Comparison of ENCODE assay signal across 21 cellular contexts in the genomic region with DNA sequence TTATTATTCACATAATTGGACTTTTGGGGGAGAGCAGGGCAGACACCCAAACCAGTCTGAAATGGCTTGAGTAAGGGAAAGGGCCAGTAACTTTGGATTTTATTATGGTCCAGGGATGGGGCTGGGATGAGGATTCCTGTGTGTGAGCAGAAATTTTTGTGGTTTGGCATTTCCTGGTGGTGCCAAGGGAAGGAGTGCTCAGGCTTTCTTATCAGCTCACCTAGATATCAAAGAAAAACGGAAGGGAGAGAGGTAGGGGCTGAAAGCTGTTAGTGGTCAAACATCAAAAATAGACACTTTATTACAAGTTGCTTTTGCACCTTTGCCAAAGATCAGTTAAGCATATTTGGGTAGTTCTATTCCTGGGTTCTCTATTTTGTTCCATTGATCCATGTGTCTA.
DNase-seq lines count a peak whose midpoint lies in the region; ATAC-seq, FAIRE-seq and TF ChIP-seq lines count a peak whose summit lies in the region.
"Had no signal": no experiment of that assay in that cellular context is flagged by ENCODE, and none has a peak within 500 bp of the region (broad histone marks: within the 10 kb centered on the region; RNA-seq: fewer than 3 reads in every experiment).

No MANE protein-coding gene starts in this region.

- peak overlapping the region; percentile 29 for H3K4me2 ChIP-seq in keratinocyte (ENCODE audit: control insufficient read depth, extremely low read depth, insufficient read depth, low read depth, low read length)

- H3K27me3 ChIP-seq in keratinocyte (ENCODE audit: control insufficient read depth, extremely low read depth, insufficient read depth, low read length) (peaks cover 2% of the 10 kb centered on the region), right lobe of liver (peaks cover 0 to 24% of the 10 kb centered on the region in 2 donors), spleen (replicated peaks in 1 of 7) (peaks cover 0 to 3% (median 0%) of the 10 kb centered on the region in 7 donors)
- H3K27me3 ChIP-seq: MG63 had no signal

- WGBS in right lobe of liver (ENCODE audit: insufficient coverage, low coverage, low lambda C conversion rate, missing lambda C conversion rate), result 17% methylated on average over 1 of the region's 1 CpG
- 45 to 91% (median 83%) methylated on average over 1 of the region's 1 CpG for WGBS in spleen, 5 donors

- H3K9ac ChIP-seq in keratinocyte (ENCODE audit: control insufficient read depth, extremely low read depth, insufficient read depth, low read length), result no peak overlapping the region

- H3K9me3 ChIP-seq in keratinocyte (ENCODE audit: control insufficient read depth, low read depth, low read length), result no peaks in the 10 kb centered on the region
- H3K9me3 ChIP-seq in right lobe of liver, result no peaks in the 10 kb centered on the region
- no peaks in the 10 kb centered on the region for H3K9me3 ChIP-seq in spleen

- intact Hi-C loops in right lobe of liver (cut with DNase I) (no loop called here), spleen (cut with DNase I; ENCODE audit: low total_unique reads) (no loop called here)

- TF ChIP-seq CTCF in keratinocyte (optimal IDR thresholded peaks at IDR 0.05 in 1 of 3, IDR thresholded peaks at IDR 0.05 in 1 of 3, conservative IDR thresholded peaks at IDR 0.05 in 1 of 3; ENCODE audit: extremely low read depth in 1 of 3, insufficient read depth in 2 of 3, low read length in 3 of 3) (no peak), right lobe of liver (IDR thresholded peaks at IDR 0.05) (no peak), spleen (IDR thresholded peaks at IDR 0.05 in 8 of 11, conservative IDR thresholded peaks at IDR 0.05 in 3 of 11) (no peak)

- no peaks in the 10 kb centered on the region for H4K20me1 ChIP-seq in keratinocyte (ENCODE audit: control insufficient read depth, extremely low read depth, insufficient read depth, low read length)

- FAIRE-seq in keratinocyte (lab: Jason Lieb, UNC), result peak; percentile 73
- FAIRE-seq: GM12891, H1 had no signal

- DNase-seq in A172 (ENCODE audit: low spot score) (peak; percentile 62), HT-29 (ENCODE audit: low spot score) (peak; percentile 29), keratinocyte (ENCODE audit: low read depth, low spot score) (no peak), NCI-H774 (lab: John Stamatoyannopoulos, UW) (no peak), right lobe of liver (no peak), spleen (no peak), T-helper 2 cell (no peak)
- DNase-seq: DMS 273 treated with DMSO at 0.1 percent for 48 hours, IMR-90, MG63, NCI-H1048, NCI-H1436 treated with DMSO at 0.1 percent for 48 hours, NCI-H2029, NCI-H2171, NCI-H446, NCI-H748 treated with DMSO at 0.1 percent for 48 hours, PC-3 had no signal

- H3K4me1 ChIP-seq in keratinocyte (ENCODE audit: control insufficient read depth, extremely low read depth, insufficient read depth, low read length) (peaks cover 5% of the 10 kb centered on the region), right lobe of liver (no peaks in the 10 kb centered on the region), spleen (no peaks in the 10 kb centered on the region)

- H3K9me1 ChIP-seq in keratinocyte (ENCODE audit: control insufficient read depth, extremely low read depth, insufficient read depth, low read length), result no peaks in the 10 kb centered on the region

- TF ChIP-seq POLR2A in right lobe of liver (IDR thresholded peaks at IDR 0.05), result no peak
- TF ChIP-seq POLR2A in spleen (IDR thresholded peaks at IDR 0.05), result no peak

- dilution Hi-C loops in keratinocyte (cut with MboI; ENCODE audit: extremely low pct_ligation_motif_present, low sequenced_read_pairs), result loop anchor here (25.0 kb wide), 1 partner anchor 408 kb away; no protein-coding TSS in a partner anchor

- H3K79me2 ChIP-seq in keratinocyte (ENCODE audit: control insufficient read depth, insufficient read depth, low read length), result no peaks in the 10 kb centered on the region

- H3K4me3 ChIP-seq in keratinocyte (ENCODE audit: control insufficient read depth in 2 of 3, extremely low read depth in 1 of 3, insufficient read depth in 2 of 3, low read depth in 1 of 3, low read length in 3 of 3) (no peak overlapping the region), right lobe of liver (no peak overlapping the region), spleen (no peak overlapping the region)
- H3K4me3 ChIP-seq: MG63 had no signal

- ATAC-seq in SK-N-SH treated with all-trans-retinoic acid at 6 μM for 48 hours (peak; percentile 49; the same call in 2 of the 3 replicates), right lobe of liver (no peak)
- ATAC-seq: PC-3 had no signal

- H3K27ac ChIP-seq in keratinocyte (ENCODE audit: control insufficient read depth, insufficient read depth, low read length) (no peak overlapping the region), right lobe of liver (no peak overlapping the region), spleen (no peak overlapping the region)
- H3K27ac ChIP-seq: 22Rv1 had no signal

- H3K36me3 ChIP-seq in keratinocyte (ENCODE audit: control insufficient read depth in 2 of 2, extremely low read depth in 1 of 2, insufficient read depth in 2 of 2, low read length in 2 of 2), result no peaks in the 10 kb centered on the region
- H3K36me3 ChIP-seq in right lobe of liver, result no peaks in the 10 kb centered on the region
- no peaks in the 10 kb centered on the region for H3K36me3 ChIP-seq in spleen
- H3K36me3 ChIP-seq: MG63 had no signal

- no peak overlapping the region for H2AFZ ChIP-seq in keratinocyte (ENCODE audit: control insufficient read depth, low read length)

TF ChIP-seq in SK-N-SH treated with all-trans-retinoic acid at 6 μM for 48 hours, 23 proteins besides CTCF, POLR2A, EP300 and RAD21:
- no peak for TF ChIP-seq ZFP30 (CRISPR knock-in tag; IDR thresholded peaks at IDR 0.05)
- no peak for TF ChIP-seq BACH2 (CRISPR knock-in tag; IDR thresholded peaks at IDR 0.05; ENCODE audit: borderline replicate concordance)
- TF ChIP-seq SNAI2 (CRISPR knock-in tag; IDR thresholded peaks at IDR 0.05), result no peak
- no peak for TF ChIP-seq GLIS3 (CRISPR knock-in tag; IDR thresholded peaks at IDR 0.05)
- TF ChIP-seq ZC3H10 (CRISPR knock-in tag; IDR thresholded peaks at IDR 0.05), result no peak
- no peak for TF ChIP-seq ARNTL (CRISPR knock-in tag; IDR thresholded peaks at IDR 0.05; ENCODE audit: borderline replicate concordance, low read depth)
- TF ChIP-seq, protein P1, sequence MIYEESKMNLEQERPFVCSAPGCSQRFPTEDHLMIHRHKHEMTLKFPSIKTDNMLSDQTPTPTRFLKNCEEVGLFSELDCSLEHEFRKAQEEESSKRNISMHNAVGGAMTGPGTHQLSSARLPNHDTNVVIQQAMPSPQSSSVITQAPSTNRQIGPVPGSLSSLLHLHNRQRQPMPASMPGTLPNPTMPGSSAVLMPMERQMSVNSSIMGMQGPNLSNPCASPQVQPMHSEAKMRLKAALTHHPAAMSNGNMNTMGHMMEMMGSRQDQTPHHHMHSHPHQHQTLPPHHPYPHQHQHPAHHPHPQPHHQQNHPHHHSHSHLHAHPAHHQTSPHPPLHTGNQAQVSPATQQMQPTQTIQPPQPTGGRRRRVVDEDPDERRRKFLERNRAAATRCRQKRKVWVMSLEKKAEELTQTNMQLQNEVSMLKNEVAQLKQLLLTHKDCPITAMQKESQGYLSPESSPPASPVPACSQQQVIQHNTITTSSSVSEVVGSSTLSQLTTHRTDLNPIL (CRISPR knock-in tag; IDR thresholded peaks at IDR 0.05; ENCODE audit: low read depth), result no peak
- no peak for TF ChIP-seq TOX (CRISPR knock-in tag; IDR thresholded peaks at IDR 0.05; ENCODE audit: borderline replicate concordance)
- TF ChIP-seq ZNF8 (CRISPR knock-in tag; IDR thresholded peaks at IDR 0.05), result no peak

Comparison
In these comparisons a context has a peak if more than half of its experiments do, and no peak if none do; other contexts are left out.
1. DNase-seq: peak in A172 (single experiment) and HT-29 (single experiment); none in keratinocyte (single experiment), NCI-H774 (single experiment), right lobe of liver (0 of 3), spleen (single experiment) and T-helper 2 cell (0 of 5).